17 cellular contexts compared by ENCODE assay signal in the genomic region with DNA sequence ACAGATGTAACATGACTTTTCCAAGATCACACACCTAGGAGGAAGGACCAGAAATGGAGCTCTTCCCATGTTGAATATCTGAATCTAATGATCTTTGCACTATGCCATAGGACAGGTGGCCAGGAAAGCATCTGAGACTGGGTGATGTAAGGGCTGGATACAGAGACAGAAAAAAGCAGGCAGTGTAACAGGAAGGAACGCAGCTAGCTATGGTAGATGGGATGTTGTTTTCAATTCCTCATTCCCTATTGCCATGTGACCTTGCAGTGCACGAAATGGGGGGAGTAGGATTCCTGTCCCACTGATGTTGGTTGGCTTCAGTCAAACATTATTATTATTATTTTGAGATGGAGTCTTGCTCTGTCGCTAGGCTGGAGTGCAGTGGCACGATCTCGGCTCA. TPM values are rescaled to one million over a fixed set of nuclear protein-coding genes. Genes with fewer than 3 reads are reported as not detected.
DNase-seq lines count a peak whose midpoint lies in the region; ATAC-seq and TF ChIP-seq lines count a peak whose summit lies in the region.
"Had no signal": no experiment of that assay in that cellular context is flagged by ENCODE, and none has a peak within 500 bp of the region (broad histone marks: within the 10 kb centered on the region; RNA-seq: fewer than 3 reads in every experiment).

No MANE protein-coding gene starts in this region.

- no peak overlapping the region for H3K4me3 ChIP-seq in effector memory CD4-positive, alpha-beta T cell (ENCODE audit: insufficient read depth, low read depth, low read length, poor library complexity, severe bottlenecking)
- H3K4me3 ChIP-seq: A549, SK-N-MC had no signal

- H3K9me3 ChIP-seq in T-helper 17 cell (ENCODE audit: control insufficient read depth, low read length, poor library complexity, severe bottlenecking), result no peaks in the 10 kb centered on the region
- no peaks in the 10 kb centered on the region for H3K9me3 ChIP-seq in effector memory CD4-positive, alpha-beta T cell (ENCODE audit: control insufficient read depth, low read length)
- H3K9me3 ChIP-seq: A549 had no signal

- DNase-seq in activated naive CD4-positive, alpha-beta T cell (lab: John Stamatoyannopoulos, UW), result no peak
- DNase-seq in GM13977 (ENCODE audit: low spot score) (peak; percentile 28), T-helper 17 cell (no peak), progenitor cell of endocrine pancreas (ENCODE audit: low spot score, unreplicated experiment) (no peak)
- DNase-seq in effector memory CD4-positive, alpha-beta T cell, result no peak
- DNase-seq in activated CD8-positive, alpha-beta T cell treated with anti-CD3 and anti-CD28 coated beads for 36 hours, result no peak
- DNase-seq: DND-41, GDM1, NCI-H1436 treated with DMSO at 0.1 percent for 48 hours, NCI-H226, NCI-H526 treated with DMSO at 0.1 percent for 48 hours had no signal

- in situ Hi-C loops in GM13977 (cut with MboI; ENCODE audit: low pct_unique_long_range_greater_than_20kb, low sequenced_read_pairs, unreplicated experiment), result no loop called here

- intact Hi-C loops in activated CD8-positive, alpha-beta T cell treated with anti-CD3 and anti-CD28 coated beads for 36 hours (cut with micrococcal nuclease), result no loop called here

- H3K27ac ChIP-seq in effector memory CD4-positive, alpha-beta T cell (ENCODE audit: insufficient read depth, low read length, poor library complexity, severe bottlenecking), result no peak overlapping the region
- H3K27ac ChIP-seq: A549, SK-N-MC had no signal

- H3K4me3 Mint-ChIP-seq in activated naive CD4-positive, alpha-beta T cell treated with anti-CD3 and anti-CD28 coated beads, Interleukin-2, amount 50 U/mL, for 24 hours, result no peak overlapping the region
- no peak overlapping the region for H3K4me3 Mint-ChIP-seq in T-helper 17 cell
- H3K4me3 Mint-ChIP-seq in progenitor cell of endocrine pancreas (ENCODE audit: low read depth), result no peak overlapping the region
- no peak overlapping the region for H3K4me3 Mint-ChIP-seq in activated CD8-positive, alpha-beta T cell treated with anti-CD3 and anti-CD28 coated beads for 36 hours
- H3K4me3 Mint-ChIP-seq: CD14-positive monocyte had no signal

- peaks cover 2% of the 10 kb centered on the region for H3K4me1 Mint-ChIP-seq in activated naive CD4-positive, alpha-beta T cell treated with anti-CD3 and anti-CD28 coated beads, Interleukin-2, amount 50 U/mL, for 24 hours
- H3K4me1 Mint-ChIP-seq in T-helper 17 cell (peaks cover 6% of the 10 kb centered on the region), progenitor cell of endocrine pancreas (ENCODE audit: low read depth) (peaks cover 1% of the 10 kb centered on the region)
- peaks cover 2% of the 10 kb centered on the region for H3K4me1 Mint-ChIP-seq in activated CD8-positive, alpha-beta T cell treated with anti-CD3 and anti-CD28 coated beads for 36 hours (ENCODE audit: low read depth)

- TF ChIP-seq CTCF in GM13977 (IDR thresholded peaks at IDR 0.05; ENCODE audit: extremely low read depth, insufficient read depth, missing control alignments) (no peak), progenitor cell of endocrine pancreas (IDR thresholded peaks at IDR 0.05; ENCODE audit: unreplicated experiment) (no peak)
- no peak for TF ChIP-seq CTCF in activated CD8-positive, alpha-beta T cell treated with anti-CD3 and anti-CD28 coated beads for 36 hours (IDR thresholded peaks at IDR 0.05)

- H3K36me3 Mint-ChIP-seq in activated naive CD4-positive, alpha-beta T cell treated with anti-CD3 and anti-CD28 coated beads, Interleukin-2, amount 50 U/mL, for 24 hours, result no peaks in the 10 kb centered on the region
- H3K36me3 Mint-ChIP-seq in T-helper 17 cell (ENCODE audit: low read depth), result no peaks in the 10 kb centered on the region
- H3K36me3 Mint-ChIP-seq in progenitor cell of endocrine pancreas (ENCODE audit: insufficient read depth), result no peaks in the 10 kb centered on the region
- no peaks in the 10 kb centered on the region for H3K36me3 Mint-ChIP-seq in activated CD8-positive, alpha-beta T cell treated with anti-CD3 and anti-CD28 coated beads for 36 hours (ENCODE audit: low read depth)
- H3K36me3 Mint-ChIP-seq: CD14-positive monocyte had no signal

- CTCF ChIA-PET in activated CD8-positive, alpha-beta T cell treated with anti-CD3 and anti-CD28 coated beads for 36 hours (lab: Charles Lee), result no interaction called here

- no peaks in the 10 kb centered on the region for H3K27me3 ChIP-seq in effector memory CD4-positive, alpha-beta T cell (replicated peaks; ENCODE audit: control insufficient read depth, insufficient read depth, low read length, poor library complexity, severe bottlenecking)

- H3K36me3 ChIP-seq in effector memory CD4-positive, alpha-beta T cell (ENCODE audit: control insufficient read depth, insufficient read depth, low read length), result no peaks in the 10 kb centered on the region

- no peaks in the 10 kb centered on the region for H3K9me3 Mint-ChIP-seq in activated naive CD4-positive, alpha-beta T cell treated with anti-CD3 and anti-CD28 coated beads, Interleukin-2, amount 50 U/mL, for 24 hours
- no peaks in the 10 kb centered on the region for H3K9me3 Mint-ChIP-seq in progenitor cell of endocrine pancreas (ENCODE audit: low read depth)
- H3K9me3 Mint-ChIP-seq in activated CD8-positive, alpha-beta T cell treated with anti-CD3 and anti-CD28 coated beads for 36 hours, result no peaks in the 10 kb centered on the region
- H3K9me3 Mint-ChIP-seq: CD14-positive monocyte had no signal

- H3K27me3 Mint-ChIP-seq in activated naive CD4-positive, alpha-beta T cell treated with anti-CD3 and anti-CD28 coated beads, Interleukin-2, amount 50 U/mL, for 24 hours, result no peaks in the 10 kb centered on the region
- H3K27me3 Mint-ChIP-seq in T-helper 17 cell (no peaks in the 10 kb centered on the region), progenitor cell of endocrine pancreas (no peaks in the 10 kb centered on the region)
- H3K27me3 Mint-ChIP-seq in activated CD8-positive, alpha-beta T cell treated with anti-CD3 and anti-CD28 coated beads for 36 hours, result no peaks in the 10 kb centered on the region

- ATAC-seq in T-helper 17 cell (no peak), HG02610 (IDR thresholded peaks at IDR 0.05; ENCODE audit: unreplicated experiment) (no peak)
- ATAC-seq in activated CD8-positive, alpha-beta T cell treated with anti-CD3 and anti-CD28 coated beads for 36 hours, result no peak
- ATAC-seq: A549 had no signal

- no peaks in the 10 kb centered on the region for H3K4me1 ChIP-seq in effector memory CD4-positive, alpha-beta T cell (ENCODE audit: control insufficient read depth, insufficient read depth, low read length, poor library complexity, severe bottlenecking)
- H3K4me1 ChIP-seq: A549 had no signal

- peak overlapping the region; percentile 60 for H3K27ac Mint-ChIP-seq in activated naive CD4-positive, alpha-beta T cell treated with anti-CD3 and anti-CD28 coated beads, Interleukin-2, amount 50 U/mL, for 24 hours
- H3K27ac Mint-ChIP-seq in T-helper 17 cell, result peak overlapping the region; percentile 79
- peak overlapping the region; percentile 26 for H3K27ac Mint-ChIP-seq in progenitor cell of endocrine pancreas
- no peak overlapping the region for H3K27ac Mint-ChIP-seq in activated CD8-positive, alpha-beta T cell treated with anti-CD3 and anti-CD28 coated beads for 36 hours

- POLR2A ChIA-PET in activated CD8-positive, alpha-beta T cell treated with anti-CD3 and anti-CD28 coated beads for 36 hours (lab: Charles Lee), result no interaction called here

RNA-seq across cellular contexts. Expression of a gene that starts 3.7 kb away (rescaled TPM):
- 10 to 100 TPM in 1 of 2 donors, 1 to 10 TPM in 1; 6.4 to 12.9 TPM for total RNA-seq in T-helper 17 cell
- 8.0 and 8.6 TPM in 2 replicates for total RNA-seq in progenitor cell of endocrine pancreas
- 1 to 10 TPM; 1.7 to 1.8 TPM for total RNA-seq in activated CD8-positive, alpha-beta T cell treated with anti-CD3 and anti-CD28 coated beads for 36 hours

RNA-seq across cellular contexts. Expression of a gene that starts 48.9 kb away (rescaled TPM):
- total RNA-seq in T-helper 17 cell, result 1 to 10 TPM; 1.6 to 2.4 TPM
- total RNA-seq in progenitor cell of endocrine pancreas, result 3.0 and 3.5 TPM in 2 replicates
- under 1 TPM in 1 of 2 experiments, not detected in 1; 0.22 TPM for total RNA-seq in activated CD8-positive, alpha-beta T cell treated with anti-CD3 and anti-CD28 coated beads for 36 hours
- total RNA-seq: LHCN-M2 had no signal
